In the genomic region with DNA sequence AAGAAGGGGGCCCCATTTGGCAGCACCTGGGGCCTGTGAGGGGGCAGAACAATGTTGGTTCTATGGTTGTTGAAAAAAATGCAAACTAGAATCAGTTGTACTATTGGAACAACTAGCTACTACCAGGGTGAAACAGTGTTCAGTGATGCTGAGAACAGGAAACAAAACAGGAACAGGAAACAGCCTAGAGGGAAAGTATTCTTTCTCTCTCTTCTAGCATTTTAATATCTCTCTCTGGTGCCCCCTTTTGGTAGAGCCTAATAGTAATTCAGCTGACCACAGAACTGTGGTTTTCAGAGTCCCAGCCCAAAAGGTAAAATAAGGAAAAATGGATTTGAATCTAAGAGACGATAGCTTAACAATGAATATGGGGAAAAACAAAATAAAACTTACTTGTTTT, we compare ENCODE assay signal across 8 cellular contexts.
DNase-seq lines count a peak whose midpoint lies in the region; ATAC-seq, FAIRE-seq and TF ChIP-seq lines count a peak whose summit lies in the region.

No MANE protein-coding gene starts in this region.

- H3K4me1 Mint-ChIP-seq in naive thymus-derived CD8-positive, alpha-beta T cell = no peaks in the 10 kb centered on the region

- H3K36me3 Mint-ChIP-seq in naive thymus-derived CD8-positive, alpha-beta T cell = no peaks in the 10 kb centered on the region

- TF ChIP-seq POLR2A in GM12878 (IDR thresholded peaks at IDR 0.05; ENCODE audit: low read depth, low read length) = no peak

- ATAC-seq in left ventricle myocardium superior (no peak), HG03378 (IDR thresholded peaks at IDR 0.05; ENCODE audit: unreplicated experiment) (peak; percentile 56), GM12878 (peak; percentile 70), upper lobe of right lung (peak; percentile 50)
- ATAC-seq in naive thymus-derived CD8-positive, alpha-beta T cell = no peak

- 5% methylated on average over 1 of the region's 1 CpG for WGBS in GM12878 (ENCODE audit: insufficient coverage, insufficient replicate concordance, low lambda C conversion rate, missing lambda C conversion rate)

- H3K9me3 Mint-ChIP-seq in naive thymus-derived CD8-positive, alpha-beta T cell = peaks cover 0 to 27% (median 10%) of the 10 kb centered on the region in 9 donors

- H3K27ac Mint-ChIP-seq in naive thymus-derived CD8-positive, alpha-beta T cell = no peak overlapping the region

- H4K20me1 ChIP-seq in GM12878 (ENCODE audit: control insufficient read depth, insufficient read depth) = no peaks in the 10 kb centered on the region

- SMC1A ChIA-PET in GM12878 (lab: Charles Lee; ENCODE audit: uncharacterized antibody, unreplicated experiment) = interaction anchor here (0.8 to 2.7 kb wide), 4 partner anchors 9 to 545 kb away, joined by 3 to 11 read pairs (median 6); no protein-coding TSS in a partner anchor

- H3K27me3 Mint-ChIP-seq in naive thymus-derived CD8-positive, alpha-beta T cell = no peaks in the 10 kb centered on the region

- TF ChIP-seq RAD21 in GM12878 (IDR thresholded peaks at IDR 0.05; ENCODE audit: insufficient read depth, low read depth, low read length) = peak; percentile 24; the same call in 1 of the 2 replicates

- intact Hi-C loops in left ventricle myocardium superior (cut with micrococcal nuclease) = no loop called here
- intact Hi-C loops in GM12878 (cut with micrococcal nuclease; ENCODE audit: unreplicated experiment) = loop anchor here (10.0 kb wide), 1 partner anchor 549 kb away; no protein-coding TSS in a partner anchor
- intact Hi-C loops in upper lobe of right lung (cut with DNase I) = no loop called here

- POLR2A ChIA-PET in GM12878 (lab: Charles Lee) = no interaction called here
- POLR2A ChIA-PET in naive thymus-derived CD8-positive, alpha-beta T cell (lab: Charles Lee) = no interaction called here

- no peaks in the 10 kb centered on the region for H3K27me3 ChIP-seq in cardiac muscle cell
- H3K27me3 ChIP-seq in GM12878 (replicated peaks in 1 of 2; ENCODE audit: control insufficient read depth in 2 of 2, insufficient read depth in 2 of 2, low read length in 1 of 2) = no peaks in the 10 kb centered on the region
- H3K27me3 ChIP-seq in upper lobe of right lung = no peaks in the 10 kb centered on the region

- H3K9me3 ChIP-seq in cardiac muscle cell (ENCODE audit: low read depth) (no peaks in the 10 kb centered on the region), GM12878 (replicated peaks; ENCODE audit: control insufficient read depth, insufficient read depth, low read length) (no peaks in the 10 kb centered on the region), upper lobe of right lung (no peaks in the 10 kb centered on the region)

- CTCF ChIA-PET in GM12878 (lab: Yijun Ruan, JAX) = interaction anchor here (0.7 to 1.8 kb wide), 10 partner anchors 10 to 612 kb away, joined by 3 to 10 read pairs (median 4); no protein-coding TSS in a partner anchor

- in situ Hi-C loops in GM12878 (cut with MboI) = no loop called here

- H3K36me3 ChIP-seq in cardiac muscle cell = no peaks in the 10 kb centered on the region
- no peaks in the 10 kb centered on the region for H3K36me3 ChIP-seq in GM12878 (ENCODE audit: control insufficient read depth in 2 of 2, insufficient read depth in 2 of 2, low read length in 1 of 2)
- H3K36me3 ChIP-seq in upper lobe of right lung = no peaks in the 10 kb centered on the region

- no peak for TF ChIP-seq EP300 in GM12878 (IDR thresholded peaks at IDR 0.05; ENCODE audit: borderline replicate concordance in 1 of 2, control insufficient read depth in 1 of 2, low read depth in 2 of 2, low read length in 2 of 2)

- no peak overlapping the region for H2AFZ ChIP-seq in GM12878 (ENCODE audit: control insufficient read depth, low read depth, low read length)

- DNase-seq in cardiac muscle cell (ENCODE audit: low read depth in 1 of 2, low spot score in 1 of 2) = peak in 1 of 2 donors; percentile 18
- DNase-seq in left ventricle myocardium superior = no peak
- no peak for DNase-seq in GM12878 (ENCODE audit: low read depth, low spot score)
- no peak for DNase-seq in upper lobe of right lung
- DNase-seq in naive thymus-derived CD8-positive, alpha-beta T cell = no peak
- DNase-seq in occipital lobe (lab: John Stamatoyannopoulos, UW) = no peak
- DNase-seq in UCSD-AML1 (lab: John Stamatoyannopoulos, UW; ENCODE audit: unreplicated experiment) = no peak

- RAD21 ChIA-PET in GM12878 (lab: Charles Lee; ENCODE audit: unreplicated experiment) = no interaction called here

- H3K4me3 ChIP-seq in cardiac muscle cell (no peak overlapping the region), GM12878 (no peak overlapping the region), upper lobe of right lung (no peak overlapping the region)

- no peaks in the 10 kb centered on the region for H3K79me2 ChIP-seq in GM12878 (ENCODE audit: control insufficient read depth, insufficient read depth, low read length)

- H3K4me3 Mint-ChIP-seq in naive thymus-derived CD8-positive, alpha-beta T cell = no peak overlapping the region

- no peak overlapping the region for H3K4me2 ChIP-seq in GM12878 (ENCODE audit: control insufficient read depth, insufficient read depth)

- H3K4me1 ChIP-seq in cardiac muscle cell (ENCODE audit: low read depth) (no peaks in the 10 kb centered on the region), GM12878 (ENCODE audit: control insufficient read depth, insufficient read depth, low read length) (no peaks in the 10 kb centered on the region), upper lobe of right lung (no peaks in the 10 kb centered on the region)

- no peak overlapping the region for H3K9ac ChIP-seq in GM12878 (ENCODE audit: control insufficient read depth, insufficient read depth, low read length)

- TF ChIP-seq CTCF in cardiac muscle cell (IDR thresholded peaks at IDR 0.05; ENCODE audit: low read depth, low read length) (peak; percentile 38), GM12878 (IDR thresholded peaks at IDR 0.05 in 2 of 3, conservative IDR thresholded peaks at IDR 0.05 in 1 of 3; ENCODE audit: control insufficient read depth in 2 of 3, extremely low read depth in 1 of 3, insufficient read depth in 1 of 3, low read depth in 3 of 3, low read length in 3 of 3) (peak; percentile 21 to 36 (median 35); a peak in 2 of 6 replicates), upper lobe of right lung (IDR thresholded peaks at IDR 0.05) (peak; percentile 45)

- BruUV-seq in GM12878 (replicated peaks; lab: Mats Ljungman, UMichigan) = no TSS peak

- no peak overlapping the region for H3K27ac ChIP-seq in cardiac muscle cell
- H3K27ac ChIP-seq in GM12878 (ENCODE audit: control insufficient read depth, insufficient read depth) = no peak overlapping the region
- no peak overlapping the region for H3K27ac ChIP-seq in upper lobe of right lung

- FAIRE-seq in GM12878 (lab: Jason Lieb, UNC) = no peak

TF ChIP-seq in GM12878, 131 proteins besides CTCF, POLR2A, EP300 and RAD21:
- TF ChIP-seq CBFB (IDR thresholded peaks at IDR 0.05; ENCODE audit: low read depth) (0 out of 2 replicates have a peak, but pooled peaks have one; percentile 33), RUNX3 (IDR thresholded peaks at IDR 0.05; ENCODE audit: low read length) (peak; percentile 65), ZNF384 (IDR thresholded peaks at IDR 0.05; ENCODE audit: borderline replicate concordance, low read depth, low read length) (no peak), GABPA (IDR thresholded peaks at IDR 0.05; ENCODE audit: low read depth) (0 out of 2 replicates have a peak, but pooled peaks have one; percentile 14), ETV6 (conservative IDR thresholded peaks at IDR 0.05 in 1 of 2, IDR thresholded peaks at IDR 0.05 in 1 of 2; ENCODE audit: borderline replicate concordance in 1 of 2, low read depth in 1 of 2) (peak in 1 of 2 experiments; percentile 71; a peak in 1 of 4 replicates)
- TF ChIP-seq, protein P1, sequence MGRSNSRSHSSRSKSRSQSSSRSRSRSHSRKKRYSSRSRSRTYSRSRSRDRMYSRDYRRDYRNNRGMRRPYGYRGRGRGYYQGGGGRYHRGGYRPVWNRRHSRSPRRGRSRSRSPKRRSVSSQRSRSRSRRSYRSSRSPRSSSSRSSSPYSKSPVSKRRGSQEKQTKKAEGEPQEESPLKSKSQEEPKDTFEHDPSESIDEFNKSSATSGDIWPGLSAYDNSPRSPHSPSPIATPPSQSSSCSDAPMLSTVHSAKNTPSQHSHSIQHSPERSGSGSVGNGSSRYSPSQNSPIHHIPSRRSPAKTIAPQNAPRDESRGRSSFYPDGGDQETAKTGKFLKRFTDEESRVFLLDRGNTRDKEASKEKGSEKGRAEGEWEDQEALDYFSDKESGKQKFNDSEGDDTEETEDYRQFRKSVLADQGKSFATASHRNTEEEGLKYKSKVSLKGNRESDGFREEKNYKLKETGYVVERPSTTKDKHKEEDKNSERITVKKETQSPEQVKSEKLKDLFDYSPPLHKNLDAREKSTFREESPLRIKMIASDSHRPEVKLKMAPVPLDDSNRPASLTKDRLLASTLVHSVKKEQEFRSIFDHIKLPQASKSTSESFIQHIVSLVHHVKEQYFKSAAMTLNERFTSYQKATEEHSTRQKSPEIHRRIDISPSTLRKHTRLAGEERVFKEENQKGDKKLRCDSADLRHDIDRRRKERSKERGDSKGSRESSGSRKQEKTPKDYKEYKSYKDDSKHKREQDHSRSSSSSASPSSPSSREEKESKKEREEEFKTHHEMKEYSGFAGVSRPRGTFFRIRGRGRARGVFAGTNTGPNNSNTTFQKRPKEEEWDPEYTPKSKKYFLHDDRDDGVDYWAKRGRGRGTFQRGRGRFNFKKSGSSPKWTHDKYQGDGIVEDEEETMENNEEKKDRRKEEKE (IDR thresholded peaks at IDR 0.05) = no peak

Comparison
In these comparisons a context has a peak if more than half of its experiments do, and no peak if none do; other contexts are left out.
1. ATAC-seq: peak in HG03378 (single experiment), GM12878 (single experiment) and upper lobe of right lung (single experiment); none in left ventricle myocardium superior (single experiment) and naive thymus-derived CD8-positive, alpha-beta T cell (0 of 2).
2. Peak in every context shown above with its lines, with median percentiles within 50 percentile points of each other: CTCF ChIP-seq.